2 cellular contexts compared by ENCODE assay signal in the genomic region with DNA sequence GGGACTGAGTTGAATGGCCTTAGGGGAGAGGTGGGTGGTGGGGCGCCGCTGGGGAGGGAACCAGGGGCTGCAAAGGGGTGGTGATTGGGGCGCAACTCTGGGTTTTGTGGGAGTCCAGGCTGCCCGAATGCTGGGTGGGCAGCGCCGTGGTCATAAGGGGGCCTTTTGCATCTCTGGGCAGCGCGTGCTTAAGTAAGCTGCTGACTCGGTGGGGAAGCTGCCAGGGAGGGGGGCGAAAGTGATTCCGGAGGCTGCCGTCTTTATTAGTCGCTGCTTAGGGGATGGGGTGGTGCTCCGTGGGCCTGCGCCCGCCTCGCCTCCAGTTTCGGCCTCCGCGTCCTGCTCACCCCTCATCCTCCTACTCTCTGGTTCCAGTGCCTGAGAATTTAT.
TF ChIP-seq lines count a peak whose summit lies in the region.

No MANE protein-coding gene starts in this region.

TF ChIP-seq in PFSK-1, 5 proteins besides CTCF, POLR2A, EP300 and RAD21 (continued from another document):
- TF ChIP-seq, protein P1, sequence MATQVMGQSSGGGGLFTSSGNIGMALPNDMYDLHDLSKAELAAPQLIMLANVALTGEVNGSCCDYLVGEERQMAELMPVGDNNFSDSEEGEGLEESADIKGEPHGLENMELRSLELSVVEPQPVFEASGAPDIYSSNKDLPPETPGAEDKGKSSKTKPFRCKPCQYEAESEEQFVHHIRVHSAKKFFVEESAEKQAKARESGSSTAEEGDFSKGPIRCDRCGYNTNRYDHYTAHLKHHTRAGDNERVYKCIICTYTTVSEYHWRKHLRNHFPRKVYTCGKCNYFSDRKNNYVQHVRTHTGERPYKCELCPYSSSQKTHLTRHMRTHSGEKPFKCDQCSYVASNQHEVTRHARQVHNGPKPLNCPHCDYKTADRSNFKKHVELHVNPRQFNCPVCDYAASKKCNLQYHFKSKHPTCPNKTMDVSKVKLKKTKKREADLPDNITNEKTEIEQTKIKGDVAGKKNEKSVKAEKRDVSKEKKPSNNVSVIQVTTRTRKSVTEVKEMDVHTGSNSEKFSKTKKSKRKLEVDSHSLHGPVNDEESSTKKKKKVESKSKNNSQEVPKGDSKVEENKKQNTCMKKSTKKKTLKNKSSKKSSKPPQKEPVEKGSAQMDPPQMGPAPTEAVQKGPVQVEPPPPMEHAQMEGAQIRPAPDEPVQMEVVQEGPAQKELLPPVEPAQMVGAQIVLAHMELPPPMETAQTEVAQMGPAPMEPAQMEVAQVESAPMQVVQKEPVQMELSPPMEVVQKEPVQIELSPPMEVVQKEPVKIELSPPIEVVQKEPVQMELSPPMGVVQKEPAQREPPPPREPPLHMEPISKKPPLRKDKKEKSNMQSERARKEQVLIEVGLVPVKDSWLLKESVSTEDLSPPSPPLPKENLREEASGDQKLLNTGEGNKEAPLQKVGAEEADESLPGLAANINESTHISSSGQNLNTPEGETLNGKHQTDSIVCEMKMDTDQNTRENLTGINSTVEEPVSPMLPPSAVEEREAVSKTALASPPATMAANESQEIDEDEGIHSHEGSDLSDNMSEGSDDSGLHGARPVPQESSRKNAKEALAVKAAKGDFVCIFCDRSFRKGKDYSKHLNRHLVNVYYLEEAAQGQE (IDR thresholded peaks at IDR 0.05; ENCODE audit: insufficient read depth in 1 of 2, low read depth in 2 of 2, low read length in 2 of 2), result no peak
- TF ChIP-seq TAF1 (IDR thresholded peaks at IDR 0.05; ENCODE audit: borderline replicate concordance, insufficient read depth, low read length) (no peak), FOXP2 (optimal IDR thresholded peaks at IDR 0.05; ENCODE audit: borderline replicate concordance, extremely low read depth, extremely low read length, insufficient read depth) (no peak), SIN3A (IDR thresholded peaks at IDR 0.05; ENCODE audit: borderline replicate concordance, insufficient read depth, low read length) (0 out of 2 replicates have a peak, but pooled peaks have one; percentile 8)

TF ChIP-seq in K562, 482 proteins besides CTCF, POLR2A, EP300 and RAD21 (continued from another document and continues in another):
- TF ChIP-seq, protein P2, sequence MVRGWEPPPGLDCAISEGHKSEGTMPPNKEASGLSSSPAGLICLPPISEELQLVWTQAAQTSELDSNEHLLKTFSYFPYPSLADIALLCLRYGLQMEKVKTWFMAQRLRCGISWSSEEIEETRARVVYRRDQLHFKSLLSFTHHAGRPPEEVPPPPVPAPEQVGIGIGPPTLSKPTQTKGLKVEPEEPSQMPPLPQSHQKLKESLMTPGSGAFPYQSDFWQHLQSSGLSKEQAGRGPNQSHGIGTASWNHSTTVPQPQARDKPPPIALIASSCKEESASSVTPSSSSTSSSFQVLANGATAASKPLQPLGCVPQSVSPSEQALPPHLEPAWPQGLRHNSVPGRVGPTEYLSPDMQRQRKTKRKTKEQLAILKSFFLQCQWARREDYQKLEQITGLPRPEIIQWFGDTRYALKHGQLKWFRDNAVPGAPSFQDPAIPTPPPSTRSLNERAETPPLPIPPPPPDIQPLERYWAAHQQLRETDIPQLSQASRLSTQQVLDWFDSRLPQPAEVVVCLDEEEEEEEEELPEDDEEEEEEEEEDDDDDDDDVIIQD (CRISPR knock-in tag; IDR thresholded peaks at IDR 0.05), result no peak
- TF ChIP-seq KAT2B (IDR thresholded peaks at IDR 0.05; ENCODE audit: low read depth, low read length) (no peak), XRCC4 (IDR thresholded peaks at IDR 0.05; ENCODE audit: extremely low read depth, insufficient read depth, insufficient read length) (no peak), KLF10 (CRISPR knock-in tag; IDR thresholded peaks at IDR 0.05) (no peak), FOXK1 (CRISPR knock-in tag; IDR thresholded peaks at IDR 0.05; ENCODE audit: borderline replicate concordance) (no peak; the same call in 1 of the 2 replicates), TCF7L2 (IDR thresholded peaks at IDR 0.05; ENCODE audit: low read depth, low read length) (no peak), BDP1 (IDR thresholded peaks at IDR 0.05; ENCODE audit: insufficient read depth, insufficient read length) (no peak), SMAD3 (CRISPR knock-in tag; conservative IDR thresholded peaks at IDR 0.05) (no peak), MCM5 (IDR thresholded peaks at IDR 0.05; ENCODE audit: low read depth) (no peak), NELFE (IDR thresholded peaks at IDR 0.05; ENCODE audit: insufficient read depth, insufficient read length) (no peak), TEAD4 (IDR thresholded peaks at IDR 0.05; ENCODE audit: low read length) (no peak), TEAD4 (CRISPR knock-in tag; IDR thresholded peaks at IDR 0.05; ENCODE audit: borderline replicate concordance) (peak; percentile 38; the same call in 1 of the 2 replicates), SIN3A (IDR thresholded peaks at IDR 0.05; ENCODE audit: borderline replicate concordance in 2 of 2, control insufficient read depth in 1 of 2, low read depth in 2 of 2, low read length in 2 of 2) (no peak), HDAC2 (IDR thresholded peaks at IDR 0.05) (no peak), POU5F1 (IDR thresholded peaks at IDR 0.05; ENCODE audit: borderline replicate concordance, low read depth, low read length, partially characterized antibody) (no peak), CHCHD3 (CRISPR knock-in tag; IDR thresholded peaks at IDR 0.05) (no peak), ELF4 (CRISPR knock-in tag; IDR thresholded peaks at IDR 0.05) (0 out of 2 replicates have a peak, but pooled peaks have one; percentile 3), ESRRB (CRISPR knock-in tag; IDR thresholded peaks at IDR 0.05; ENCODE audit: borderline replicate concordance) (no peak), MIER1 (IDR thresholded peaks at IDR 0.05; ENCODE audit: low read depth) (no peak), BRD9 (IDR thresholded peaks at IDR 0.05; ENCODE audit: low read depth, partially characterized antibody) (no peak), DACH1 (IDR thresholded peaks at IDR 0.05; ENCODE audit: partially characterized antibody) (no peak), HMGN3 (IDR thresholded peaks at IDR 0.05; ENCODE audit: borderline replicate concordance, extremely low read depth, insufficient read length, low read depth, low read length) (no peak), NFATC3 (IDR thresholded peaks at IDR 0.05) (no peak), ZNF184 (CRISPR knock-in tag; IDR thresholded peaks at IDR 0.05) (no peak), SIX5 (IDR thresholded peaks at IDR 0.05; ENCODE audit: borderline replicate concordance in 1 of 2, insufficient read depth in 1 of 2, low read depth in 1 of 2, low read length in 2 of 2) (no peak), ATF1 (CRISPR knock-in tag; IDR thresholded peaks at IDR 0.05) (no peak), ATF1 (tag; IDR thresholded peaks at IDR 0.05) (no peak), MCM3 (IDR thresholded peaks at IDR 0.05) (no peak), BACH1 (tag; IDR thresholded peaks at IDR 0.05) (no peak), NR1H2 (CRISPR knock-in tag; IDR thresholded peaks at IDR 0.05) (0 out of 2 replicates have a peak, but pooled peaks have one; percentile 35), WHSC1 (IDR thresholded peaks at IDR 0.05; ENCODE audit: low read length) (no peak), L3MBTL2 (IDR thresholded peaks at IDR 0.05) (no peak), BMI1 (IDR thresholded peaks at IDR 0.05; ENCODE audit: low read length) (no peak), ZBTB8A (IDR thresholded peaks at IDR 0.05; ENCODE audit: partially characterized antibody) (no peak), TEAD1 (CRISPR knock-in tag; IDR thresholded peaks at IDR 0.05) (no peak), HNRNPL (IDR thresholded peaks at IDR 0.05; ENCODE audit: low read depth, low read length) (no peak), HDAC6 (IDR thresholded peaks at IDR 0.05; ENCODE audit: low read depth, low read length) (no peak), CREB1 (IDR thresholded peaks at IDR 0.05) (no peak), CREB1 (CRISPR knock-in tag; IDR thresholded peaks at IDR 0.05) (no peak)
- TF ChIP-seq, protein P3, sequence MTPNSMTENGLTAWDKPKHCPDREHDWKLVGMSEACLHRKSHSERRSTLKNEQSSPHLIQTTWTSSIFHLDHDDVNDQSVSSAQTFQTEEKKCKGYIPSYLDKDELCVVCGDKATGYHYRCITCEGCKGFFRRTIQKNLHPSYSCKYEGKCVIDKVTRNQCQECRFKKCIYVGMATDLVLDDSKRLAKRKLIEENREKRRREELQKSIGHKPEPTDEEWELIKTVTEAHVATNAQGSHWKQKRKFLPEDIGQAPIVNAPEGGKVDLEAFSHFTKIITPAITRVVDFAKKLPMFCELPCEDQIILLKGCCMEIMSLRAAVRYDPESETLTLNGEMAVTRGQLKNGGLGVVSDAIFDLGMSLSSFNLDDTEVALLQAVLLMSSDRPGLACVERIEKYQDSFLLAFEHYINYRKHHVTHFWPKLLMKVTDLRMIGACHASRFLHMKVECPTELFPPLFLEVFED (CRISPR knock-in tag; conservative IDR thresholded peaks at IDR 0.05), result no peak
- TF ChIP-seq, protein P4, sequence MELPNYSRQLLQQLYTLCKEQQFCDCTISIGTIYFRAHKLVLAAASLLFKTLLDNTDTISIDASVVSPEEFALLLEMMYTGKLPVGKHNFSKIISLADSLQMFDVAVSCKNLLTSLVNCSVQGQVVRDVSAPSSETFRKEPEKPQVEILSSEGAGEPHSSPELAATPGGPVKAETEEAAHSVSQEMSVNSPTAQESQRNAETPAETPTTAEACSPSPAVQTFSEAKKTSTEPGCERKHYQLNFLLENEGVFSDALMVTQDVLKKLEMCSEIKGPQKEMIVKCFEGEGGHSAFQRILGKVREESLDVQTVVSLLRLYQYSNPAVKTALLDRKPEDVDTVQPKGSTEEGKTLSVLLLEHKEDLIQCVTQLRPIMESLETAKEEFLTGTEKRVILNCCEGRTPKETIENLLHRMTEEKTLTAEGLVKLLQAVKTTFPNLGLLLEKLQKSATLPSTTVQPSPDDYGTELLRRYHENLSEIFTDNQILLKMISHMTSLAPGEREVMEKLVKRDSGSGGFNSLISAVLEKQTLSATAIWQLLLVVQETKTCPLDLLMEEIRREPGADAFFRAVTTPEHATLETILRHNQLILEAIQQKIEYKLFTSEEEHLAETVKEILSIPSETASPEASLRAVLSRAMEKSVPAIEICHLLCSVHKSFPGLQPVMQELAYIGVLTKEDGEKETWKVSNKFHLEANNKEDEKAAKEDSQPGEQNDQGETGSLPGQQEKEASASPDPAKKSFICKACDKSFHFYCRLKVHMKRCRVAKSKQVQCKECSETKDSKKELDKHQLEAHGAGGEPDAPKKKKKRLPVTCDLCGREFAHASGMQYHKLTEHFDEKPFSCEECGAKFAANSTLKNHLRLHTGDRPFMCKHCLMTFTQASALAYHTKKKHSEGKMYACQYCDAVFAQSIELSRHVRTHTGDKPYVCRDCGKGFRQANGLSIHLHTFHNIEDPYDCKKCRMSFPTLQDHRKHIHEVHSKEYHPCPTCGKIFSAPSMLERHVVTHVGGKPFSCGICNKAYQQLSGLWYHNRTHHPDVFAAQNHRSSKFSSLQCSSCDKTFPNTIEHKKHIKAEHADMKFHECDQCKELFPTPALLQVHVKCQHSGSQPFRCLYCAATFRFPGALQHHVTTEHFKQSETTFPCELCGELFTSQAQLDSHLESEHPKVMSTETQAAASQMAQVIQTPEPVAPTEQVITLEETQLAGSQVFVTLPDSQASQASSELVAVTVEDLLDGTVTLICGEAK (IDR thresholded peaks at IDR 0.05), result no peak
- TF ChIP-seq, protein P4 (CRISPR knock-in tag; IDR thresholded peaks at IDR 0.05), result no peak
- TF ChIP-seq, protein P5, sequence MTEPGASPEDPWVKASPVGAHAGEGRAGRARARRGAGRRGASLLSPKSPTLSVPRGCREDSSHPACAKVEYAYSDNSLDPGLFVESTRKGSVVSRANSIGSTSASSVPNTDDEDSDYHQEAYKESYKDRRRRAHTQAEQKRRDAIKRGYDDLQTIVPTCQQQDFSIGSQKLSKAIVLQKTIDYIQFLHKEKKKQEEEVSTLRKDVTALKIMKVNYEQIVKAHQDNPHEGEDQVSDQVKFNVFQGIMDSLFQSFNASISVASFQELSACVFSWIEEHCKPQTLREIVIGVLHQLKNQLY (CRISPR knock-in tag; conservative IDR thresholded peaks at IDR 0.05), result no peak
- TF ChIP-seq, protein P6, sequence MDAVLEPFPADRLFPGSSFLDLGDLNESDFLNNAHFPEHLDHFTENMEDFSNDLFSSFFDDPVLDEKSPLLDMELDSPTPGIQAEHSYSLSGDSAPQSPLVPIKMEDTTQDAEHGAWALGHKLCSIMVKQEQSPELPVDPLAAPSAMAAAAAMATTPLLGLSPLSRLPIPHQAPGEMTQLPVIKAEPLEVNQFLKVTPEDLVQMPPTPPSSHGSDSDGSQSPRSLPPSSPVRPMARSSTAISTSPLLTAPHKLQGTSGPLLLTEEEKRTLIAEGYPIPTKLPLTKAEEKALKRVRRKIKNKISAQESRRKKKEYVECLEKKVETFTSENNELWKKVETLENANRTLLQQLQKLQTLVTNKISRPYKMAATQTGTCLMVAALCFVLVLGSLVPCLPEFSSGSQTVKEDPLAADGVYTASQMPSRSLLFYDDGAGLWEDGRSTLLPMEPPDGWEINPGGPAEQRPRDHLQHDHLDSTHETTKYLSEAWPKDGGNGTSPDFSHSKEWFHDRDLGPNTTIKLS (IDR thresholded peaks at IDR 0.05; ENCODE audit: borderline replicate concordance, low read depth), result no peak
- TF ChIP-seq, protein P7, sequence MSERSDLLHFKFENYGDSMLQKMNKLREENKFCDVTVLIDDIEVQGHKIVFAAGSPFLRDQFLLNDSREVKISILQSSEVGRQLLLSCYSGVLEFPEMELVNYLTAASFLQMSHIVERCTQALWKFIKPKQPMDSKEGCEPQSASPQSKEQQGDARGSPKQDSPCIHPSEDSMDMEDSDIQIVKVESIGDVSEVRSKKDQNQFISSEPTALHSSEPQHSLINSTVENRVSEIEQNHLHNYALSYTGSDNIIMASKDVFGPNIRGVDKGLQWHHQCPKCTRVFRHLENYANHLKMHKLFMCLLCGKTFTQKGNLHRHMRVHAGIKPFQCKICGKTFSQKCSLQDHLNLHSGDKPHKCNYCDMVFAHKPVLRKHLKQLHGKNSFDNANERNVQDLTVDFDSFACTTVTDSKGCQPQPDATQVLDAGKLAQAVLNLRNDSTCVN (CRISPR knock-in tag; IDR thresholded peaks at IDR 0.05), result no peak
